Comparison of ENCODE assay signal across 11 cellular contexts in the genomic region with DNA sequence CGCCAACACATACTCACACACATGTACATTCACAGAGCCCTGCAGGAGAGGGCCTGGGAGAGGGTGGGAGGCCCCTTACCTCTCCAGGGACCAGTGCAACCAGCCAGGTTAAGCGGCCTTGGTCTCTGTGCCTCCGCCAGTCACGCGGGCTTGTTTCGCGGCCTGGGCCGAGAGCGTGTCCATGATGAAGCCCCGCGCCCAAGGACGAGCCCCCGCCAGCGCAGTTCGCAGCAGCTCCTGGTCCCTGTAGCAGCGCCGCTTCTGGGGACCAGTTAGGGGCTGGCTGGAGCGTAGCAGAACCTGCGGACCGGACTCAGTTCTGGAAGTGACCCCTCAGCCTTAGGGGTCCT. TPM values are rescaled to one million over a fixed set of nuclear protein-coding genes. Genes with fewer than 3 reads are reported as not detected.
DNase-seq lines count a peak whose midpoint lies in the region; ATAC-seq and TF ChIP-seq lines count a peak whose summit lies in the region.
"Had no signal": no experiment of that assay in that cellular context is flagged by ENCODE, and none has a peak within 500 bp of the region (broad histone marks: within the 10 kb centered on the region; RNA-seq: fewer than 3 reads in every experiment).

No MANE protein-coding gene starts in this region.

- H3K4me3 Mint-ChIP-seq in activated CD4-positive, alpha-beta T cell treated with anti-CD3 and anti-CD28 coated beads for 36 hours, result peak overlapping the region; percentile 75
- peak overlapping the region; percentile 84 for H3K4me3 Mint-ChIP-seq in activated naive CD8-positive, alpha-beta T cell treated with anti-CD3 and anti-CD28 coated beads, Interleukin-2, amount 10 ng/mL, durations not matched to agents 7 days and 5 days

- no peaks in the 10 kb centered on the region for H3K27me3 ChIP-seq in thoracic aorta (replicated peaks; ENCODE audit: insufficient read depth)

- H3K36me3 ChIP-seq in thoracic aorta, result no peaks in the 10 kb centered on the region

- no peak for DNase-seq in activated CD4-positive, alpha-beta T cell treated with anti-CD3 and anti-CD28 coated beads for 36 hours
- no peak for DNase-seq in activated CD4-positive, alpha-beta T cell treated with anti-CD3 and anti-CD28 coated beads, Interleukin-2, amount 50 U/mL, for 48 hours
- no peak for DNase-seq in activated naive CD8-positive, alpha-beta T cell treated with anti-CD3 and anti-CD28 coated beads, Interleukin-2, amount 10 ng/mL, durations not matched to agents 7 days and 5 days
- DNase-seq in islet precursor cell, result peak; percentile 71
- no peak for DNase-seq in thoracic aorta (ENCODE audit: low spot score)
- no peak for DNase-seq in stimulated activated CD4-positive, alpha-beta T cell treated with anti-CD3 and anti-CD28 coated beads, Interleukin-15, amount 100 ng/mL, for 24 hours
- no peak for DNase-seq in retina
- DNase-seq: DND-41 had no signal

- no peaks in the 10 kb centered on the region for H3K27me3 Mint-ChIP-seq in activated CD4-positive, alpha-beta T cell treated with anti-CD3 and anti-CD28 coated beads for 36 hours
- no peaks in the 10 kb centered on the region for H3K27me3 Mint-ChIP-seq in activated naive CD8-positive, alpha-beta T cell treated with anti-CD3 and anti-CD28 coated beads, Interleukin-2, amount 10 ng/mL, durations not matched to agents 7 days and 5 days

- peaks cover 5 to 13% of the 10 kb centered on the region in 2 donors for H3K4me1 ChIP-seq in thoracic aorta (ENCODE audit: control insufficient read depth in 1 of 2, low read depth in 2 of 2)

- ATAC-seq in activated CD4-positive, alpha-beta T cell treated with anti-CD3 and anti-CD28 coated beads for 36 hours, result no peak
- ATAC-seq in activated naive CD8-positive, alpha-beta T cell treated with anti-CD3 and anti-CD28 coated beads, Interleukin-2, amount 10 ng/mL, durations not matched to agents 7 days and 5 days (ENCODE audit: low read depth), result no peak
- ATAC-seq in thoracic aorta (ENCODE audit: insufficient number of reproducible peaks, low FRiP score, low read depth) (no peak), HG02852 (IDR thresholded peaks at IDR 0.05; ENCODE audit: unreplicated experiment) (no peak)

- peaks cover 19% of the 10 kb centered on the region for H3K4me1 Mint-ChIP-seq in activated CD4-positive, alpha-beta T cell treated with anti-CD3 and anti-CD28 coated beads for 36 hours
- H3K4me1 Mint-ChIP-seq in activated naive CD8-positive, alpha-beta T cell treated with anti-CD3 and anti-CD28 coated beads, Interleukin-2, amount 10 ng/mL, durations not matched to agents 7 days and 5 days, result peaks cover 14% of the 10 kb centered on the region

- CTCF ChIA-PET in activated CD4-positive, alpha-beta T cell treated with anti-CD3 and anti-CD28 coated beads for 36 hours (lab: Charles Lee), result interaction anchor here (0.6 to 5.1 kb wide), 7 partner anchors 10 to 285 kb away, joined by 3 to 38 read pairs (median 5); partner anchors contain the start of genes FAM167B and LCK

- H3K27ac ChIP-seq in thoracic aorta, result peak overlapping the region; percentile 75 to 84

- peak overlapping the region; percentile 51 for H3K27ac Mint-ChIP-seq in activated CD4-positive, alpha-beta T cell treated with anti-CD3 and anti-CD28 coated beads for 36 hours
- no peak overlapping the region for H3K27ac Mint-ChIP-seq in activated naive CD8-positive, alpha-beta T cell treated with anti-CD3 and anti-CD28 coated beads, Interleukin-2, amount 10 ng/mL, durations not matched to agents 7 days and 5 days

- no peaks in the 10 kb centered on the region for H3K9me3 ChIP-seq in thoracic aorta

- peaks cover 2% of the 10 kb centered on the region for H3K36me3 Mint-ChIP-seq in activated CD4-positive, alpha-beta T cell treated with anti-CD3 and anti-CD28 coated beads for 36 hours (ENCODE audit: low read depth)
- H3K36me3 Mint-ChIP-seq in activated naive CD8-positive, alpha-beta T cell treated with anti-CD3 and anti-CD28 coated beads, Interleukin-2, amount 10 ng/mL, durations not matched to agents 7 days and 5 days, result no peaks in the 10 kb centered on the region

- H3K9me3 Mint-ChIP-seq in activated CD4-positive, alpha-beta T cell treated with anti-CD3 and anti-CD28 coated beads for 36 hours (ENCODE audit: low read depth), result no peaks in the 10 kb centered on the region
- H3K9me3 Mint-ChIP-seq in activated naive CD8-positive, alpha-beta T cell treated with anti-CD3 and anti-CD28 coated beads, Interleukin-2, amount 10 ng/mL, durations not matched to agents 7 days and 5 days, result no peaks in the 10 kb centered on the region

- peak overlapping the region; percentile 85 for H3K4me3 ChIP-seq in thoracic aorta

- no peak for TF ChIP-seq CTCF in thoracic aorta (IDR thresholded peaks at IDR 0.05)

- POLR2A ChIA-PET in activated CD4-positive, alpha-beta T cell treated with anti-CD3 and anti-CD28 coated beads for 36 hours (lab: Charles Lee), result interaction anchor here (2.1 to 2.3 kb wide), 2 partner anchors 11 to 52 kb away, joined by 5 to 9 read pairs; partner anchors contain the start of genes HDAC1 and LCK
- POLR2A ChIA-PET in activated naive CD8-positive, alpha-beta T cell treated with anti-CD3 and anti-CD28 coated beads, Interleukin-2, amount 10 ng/mL, durations not matched to agents 7 days and 5 days (lab: Charles Lee), result interaction anchor here (1.5 to 6.5 kb wide), 6 partner anchors 10 to 132 kb away, joined by 6 to 69 read pairs (median 13); partner anchors contain the start of genes EIF3I, HDAC1, LCK and TMEM234

- intact Hi-C loops in activated CD4-positive, alpha-beta T cell treated with anti-CD3 and anti-CD28 coated beads for 36 hours (cut with DNase I, micrococcal nuclease), result no loop called here

RNA-seq across cellular contexts. Expression of gene FAM167B, which starts 7.3 kb away (rescaled TPM):
- total RNA-seq in activated CD4-positive, alpha-beta T cell treated with anti-CD3 and anti-CD28 coated beads for 36 hours, result under 1 TPM; 0.72 to 0.82 TPM
- total RNA-seq in activated naive CD8-positive, alpha-beta T cell treated with anti-CD3 and anti-CD28 coated beads, Interleukin-2, amount 10 ng/mL, durations not matched to agents 7 days and 5 days, result 1 to 10 TPM in 1 of 2 experiments, under 1 TPM in 1; 0.88 to 1.1 TPM
- 1 to 10 TPM in 1 of 2 donors, under 1 TPM in 1; 0.78 to 6.1 TPM for total RNA-seq in thoracic aorta

RNA-seq across cellular contexts. Expression of gene LCK, which starts 11.3 kb away (rescaled TPM):
- 100 to 1,000 TPM; 179 to 220 TPM for total RNA-seq in activated CD4-positive, alpha-beta T cell treated with anti-CD3 and anti-CD28 coated beads for 36 hours
- total RNA-seq in activated naive CD8-positive, alpha-beta T cell treated with anti-CD3 and anti-CD28 coated beads, Interleukin-2, amount 10 ng/mL, durations not matched to agents 7 days and 5 days, result 100 to 1,000 TPM; 460 to 472 TPM
- 10 to 100 TPM in 1 of 2 donors, 1 to 10 TPM in 1; 4.1 to 10.5 TPM for total RNA-seq in thoracic aorta

RNA-seq across cellular contexts. Expression of gene EIF3I, which starts 17.6 kb away (rescaled TPM):
- total RNA-seq in activated CD4-positive, alpha-beta T cell treated with anti-CD3 and anti-CD28 coated beads for 36 hours, result 100 to 1,000 TPM; 299 to 349 TPM
- total RNA-seq in activated naive CD8-positive, alpha-beta T cell treated with anti-CD3 and anti-CD28 coated beads, Interleukin-2, amount 10 ng/mL, durations not matched to agents 7 days and 5 days, result 100 to 1,000 TPM; 123 to 130 TPM
- 100 to 1,000 TPM; 105 to 114 TPM for total RNA-seq in thoracic aorta

RNA-seq across cellular contexts. Expression of gene TMEM234, which starts 17.6 kb away (rescaled TPM):
- 1 to 10 TPM; 7.3 to 8.2 TPM for total RNA-seq in activated CD4-positive, alpha-beta T cell treated with anti-CD3 and anti-CD28 coated beads for 36 hours
- 10 to 100 TPM; 15.7 to 16.5 TPM for total RNA-seq in activated naive CD8-positive, alpha-beta T cell treated with anti-CD3 and anti-CD28 coated beads, Interleukin-2, amount 10 ng/mL, durations not matched to agents 7 days and 5 days
- total RNA-seq in thoracic aorta, result 10 to 100 TPM in 1 of 2 donors, 1 to 10 TPM in 1; 9.5 to 20.0 TPM

RNA-seq across cellular contexts. Expression of gene DCDC2B, which starts 30.9 kb away (rescaled TPM):
- not detected for total RNA-seq in activated CD4-positive, alpha-beta T cell treated with anti-CD3 and anti-CD28 coated beads for 36 hours
- total RNA-seq in activated naive CD8-positive, alpha-beta T cell treated with anti-CD3 and anti-CD28 coated beads, Interleukin-2, amount 10 ng/mL, durations not matched to agents 7 days and 5 days, result under 1 TPM; 0.17 to 0.22 TPM
- total RNA-seq in thoracic aorta, result not detected
- total RNA-seq: glomerular endothelial cell, M059J had no signal

Comparison
In these comparisons a context has a peak if more than half of its experiments do, and no peak if none do; other contexts are left out.
1. RNA of gene LCK, which starts 11.3 kb away (total RNA-seq): 460 to 472 TPM in activated naive CD8-positive, alpha-beta T cell treated with anti-CD3 and anti-CD28 coated beads, Interleukin-2, amount 10 ng/mL, durations not matched to agents 7 days and 5 days and 179 to 220 TPM in activated CD4-positive, alpha-beta T cell treated with anti-CD3 and anti-CD28 coated beads for 36 hours; 4.1 to 10.5 TPM in thoracic aorta; every median in the first group is over 10 times any median in the second.